In the genomic region with DNA sequence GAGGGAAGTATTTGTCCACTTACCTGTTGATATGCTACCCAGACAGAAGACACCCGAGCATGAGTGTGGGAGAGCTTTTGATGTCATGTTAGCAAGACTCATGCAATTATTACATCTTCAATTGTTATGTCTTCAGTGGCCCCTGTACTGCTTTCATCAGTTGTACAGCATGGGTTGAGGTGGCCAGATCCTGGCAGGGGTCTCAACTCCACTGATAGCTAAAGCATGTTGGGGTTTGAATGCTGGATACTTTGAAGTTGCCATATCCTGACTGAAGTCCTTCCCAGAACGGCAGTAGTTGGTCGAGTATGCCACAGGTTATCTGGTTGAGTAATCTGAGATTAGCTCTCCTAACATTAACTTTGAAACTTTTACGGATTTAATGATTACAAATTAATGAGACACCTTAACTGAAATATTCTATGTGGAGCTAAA, we compare ENCODE assay signal across 9 cellular contexts. TPM values are rescaled to one million over a fixed set of nuclear protein-coding genes. Genes with fewer than 3 reads are reported as not detected.
DNase-seq lines count a peak whose midpoint lies in the region; ATAC-seq, FAIRE-seq and TF ChIP-seq lines count a peak whose summit lies in the region.
"Had no signal": no experiment of that assay in that cellular context is flagged by ENCODE, and none has a peak within 500 bp of the region (broad histone marks: within the 10 kb centered on the region; RNA-seq: fewer than 3 reads in every experiment).

No MANE protein-coding gene starts in this region.

- H2AFZ ChIP-seq in keratinocyte (ENCODE audit: control insufficient read depth, low read length), result no peak overlapping the region

- no peak for ATAC-seq in activated CD8-positive, alpha-beta T cell treated with anti-CD3 and anti-CD28 coated beads, Interleukin-2, amount 10 ng/mL, durations not matched to agents 7 days and 5 days
- ATAC-seq in GM21528 (IDR thresholded peaks at IDR 0.05; ENCODE audit: low FRiP score, unreplicated experiment), result no peak

- H3K36me3 ChIP-seq in keratinocyte (ENCODE audit: control insufficient read depth in 2 of 2, extremely low read depth in 1 of 2, insufficient read depth in 2 of 2, low read length in 2 of 2) (peaks cover 10 to 14% of the 10 kb centered on the region in 2 experiments), thyroid gland (peaks cover 7 to 15% of the 10 kb centered on the region in 2 donors)

- CTCF ChIA-PET in activated CD4-positive, alpha-beta T cell treated with anti-CD3 and anti-CD28 coated beads, Interleukin-2, amount 10 ng/mL, durations not matched to agents 7 days and 5 days (lab: Charles Lee), result interaction anchor here (0.6 to 1.4 kb wide), 4 partner anchors 11 to 477 kb away, joined by 3 to 4 read pairs (median 4); no protein-coding TSS in a partner anchor
- CTCF ChIA-PET in activated CD8-positive, alpha-beta T cell treated with anti-CD3 and anti-CD28 coated beads, Interleukin-2, amount 10 ng/mL, durations not matched to agents 7 days and 5 days (lab: Charles Lee), result interaction anchor here (0.8 to 1.3 kb wide), 3 partner anchors 23 to 477 kb away, joined by 3 read pairs; no protein-coding TSS in a partner anchor
- CTCF ChIA-PET in HEK293T (lab: Yijun Ruan, JAX), result no interaction called here

- peaks cover 14% of the 10 kb centered on the region for H4K20me1 ChIP-seq in keratinocyte (ENCODE audit: control insufficient read depth, extremely low read depth, insufficient read depth, low read length)

- peak overlapping the region; percentile 84 for H3K9ac ChIP-seq in keratinocyte (ENCODE audit: control insufficient read depth, extremely low read depth, insufficient read depth, low read length)

- peak overlapping the region; percentile 70 for H3K27ac ChIP-seq in keratinocyte (ENCODE audit: control insufficient read depth, insufficient read depth, low read length)
- peak overlapping the region in 2 of 3 donors; percentile 14 to 45 for H3K27ac ChIP-seq in thyroid gland

- H3K4me3 ChIP-seq in keratinocyte (ENCODE audit: control insufficient read depth in 2 of 3, extremely low read depth in 1 of 3, insufficient read depth in 2 of 3, low read depth in 1 of 3, low read length in 3 of 3), result peak overlapping the region; percentile 72 to 82 (median 77)
- peak overlapping the region in 2 of 3 donors; percentile 85 to 91 for H3K4me3 ChIP-seq in thyroid gland (replicated peaks in 1 of 3)

- FAIRE-seq in keratinocyte (lab: Jason Lieb, UNC), result peak; percentile 20
- FAIRE-seq: colon had no signal

- dilution Hi-C loops in keratinocyte (cut with MboI; ENCODE audit: extremely low pct_ligation_motif_present, low sequenced_read_pairs), result no loop called here

- H3K27me3 ChIP-seq in keratinocyte (ENCODE audit: control insufficient read depth, extremely low read depth, insufficient read depth, low read length), result no peaks in the 10 kb centered on the region
- H3K27me3 ChIP-seq in thyroid gland, result no peaks in the 10 kb centered on the region

- H3K9me1 ChIP-seq in keratinocyte (ENCODE audit: control insufficient read depth, extremely low read depth, insufficient read depth, low read length), result no peaks in the 10 kb centered on the region

- no peak for TF ChIP-seq CTCF in keratinocyte (optimal IDR thresholded peaks at IDR 0.05 in 1 of 3, IDR thresholded peaks at IDR 0.05 in 1 of 3, conservative IDR thresholded peaks at IDR 0.05 in 1 of 3; ENCODE audit: extremely low read depth in 1 of 3, insufficient read depth in 2 of 3, low read length in 3 of 3)
- TF ChIP-seq CTCF in thyroid gland (IDR thresholded peaks at IDR 0.05), result no peak

- no peaks in the 10 kb centered on the region for H3K27me3 Mint-ChIP-seq in activated CD4-positive, alpha-beta T cell treated with anti-CD3 and anti-CD28 coated beads, Interleukin-2, amount 10 ng/mL, durations not matched to agents 7 days and 5 days
- H3K27me3 Mint-ChIP-seq in activated CD8-positive, alpha-beta T cell treated with anti-CD3 and anti-CD28 coated beads, Interleukin-2, amount 10 ng/mL, durations not matched to agents 7 days and 5 days (ENCODE audit: low read depth), result no peaks in the 10 kb centered on the region

- peaks cover 16% of the 10 kb centered on the region for H3K36me3 Mint-ChIP-seq in activated CD4-positive, alpha-beta T cell treated with anti-CD3 and anti-CD28 coated beads, Interleukin-2, amount 10 ng/mL, durations not matched to agents 7 days and 5 days (ENCODE audit: low read depth)
- H3K36me3 Mint-ChIP-seq in activated CD8-positive, alpha-beta T cell treated with anti-CD3 and anti-CD28 coated beads, Interleukin-2, amount 10 ng/mL, durations not matched to agents 7 days and 5 days (ENCODE audit: low read depth), result peaks cover 24% of the 10 kb centered on the region

- H3K9me3 Mint-ChIP-seq in activated CD4-positive, alpha-beta T cell treated with anti-CD3 and anti-CD28 coated beads, Interleukin-2, amount 10 ng/mL, durations not matched to agents 7 days and 5 days, result no peaks in the 10 kb centered on the region
- H3K9me3 Mint-ChIP-seq in activated CD8-positive, alpha-beta T cell treated with anti-CD3 and anti-CD28 coated beads, Interleukin-2, amount 10 ng/mL, durations not matched to agents 7 days and 5 days (ENCODE audit: insufficient read depth), result no peaks in the 10 kb centered on the region

- H3K9me3 ChIP-seq in keratinocyte (ENCODE audit: control insufficient read depth, low read depth, low read length), result no peaks in the 10 kb centered on the region
- H3K9me3 ChIP-seq in thyroid gland, result no peaks in the 10 kb centered on the region

- peaks cover 47% of the 10 kb centered on the region for H3K79me2 ChIP-seq in keratinocyte (ENCODE audit: control insufficient read depth, insufficient read depth, low read length)

- peaks cover 35% of the 10 kb centered on the region for H3K4me1 Mint-ChIP-seq in activated CD4-positive, alpha-beta T cell treated with anti-CD3 and anti-CD28 coated beads, Interleukin-2, amount 10 ng/mL, durations not matched to agents 7 days and 5 days
- peaks cover 24% of the 10 kb centered on the region for H3K4me1 Mint-ChIP-seq in activated CD8-positive, alpha-beta T cell treated with anti-CD3 and anti-CD28 coated beads, Interleukin-2, amount 10 ng/mL, durations not matched to agents 7 days and 5 days (ENCODE audit: low read depth)

- WGBS in thyroid gland, 2 donors, result 11 to 26% methylated on average over 4 of the region's 4 CpGs

- intact Hi-C loops in thyroid gland (cut with DNase I), result no loop called here

- POLR2A ChIA-PET in activated CD4-positive, alpha-beta T cell treated with anti-CD3 and anti-CD28 coated beads, Interleukin-2, amount 10 ng/mL, durations not matched to agents 7 days and 5 days (lab: Charles Lee), result interaction anchor here (0.6 to 0.7 kb wide), 2 partner anchors 20 to 465 kb away, joined by 3 to 4 read pairs; no protein-coding TSS in a partner anchor
- POLR2A ChIA-PET in activated CD8-positive, alpha-beta T cell treated with anti-CD3 and anti-CD28 coated beads, Interleukin-2, amount 10 ng/mL, durations not matched to agents 7 days and 5 days (lab: Charles Lee), result no interaction called here
- POLR2A ChIA-PET in HEK293T (lab: Yijun Ruan, JAX), result interaction anchor here (0.7 kb wide), 1 partner anchor 27 kb away, joined by 5 read pairs; no protein-coding TSS in a partner anchor

- peak overlapping the region; percentile 98 for H3K4me3 Mint-ChIP-seq in activated CD4-positive, alpha-beta T cell treated with anti-CD3 and anti-CD28 coated beads, Interleukin-2, amount 10 ng/mL, durations not matched to agents 7 days and 5 days
- H3K4me3 Mint-ChIP-seq in activated CD8-positive, alpha-beta T cell treated with anti-CD3 and anti-CD28 coated beads, Interleukin-2, amount 10 ng/mL, durations not matched to agents 7 days and 5 days, result peak overlapping the region; percentile 96

- no peak for DNase-seq in activated CD4-positive, alpha-beta T cell treated with anti-CD3 and anti-CD28 coated beads, Interleukin-2, amount 10 ng/mL, durations not matched to agents 7 days and 5 days
- DNase-seq in activated CD4-positive, alpha-beta T cell treated with anti-CD3 and anti-CD28 coated beads for 4 hours, result no peak
- no peak for DNase-seq in activated CD8-positive, alpha-beta T cell treated with anti-CD3 and anti-CD28 coated beads, Interleukin-2, amount 10 ng/mL, durations not matched to agents 7 days and 5 days
- DNase-seq in keratinocyte (ENCODE audit: low read depth, low spot score) (no peak), thyroid gland (no peak), HEK293T (ENCODE audit: extremely low spot score) (no peak), NK-92 (lab: John Stamatoyannopoulos, UW; ENCODE audit: unreplicated experiment) (no peak)

- H3K4me1 ChIP-seq in keratinocyte (ENCODE audit: control insufficient read depth, extremely low read depth, insufficient read depth, low read length) (peaks cover 21% of the 10 kb centered on the region), thyroid gland (peaks cover 19 to 21% of the 10 kb centered on the region in 2 donors)

- H3K27ac Mint-ChIP-seq in activated CD4-positive, alpha-beta T cell treated with anti-CD3 and anti-CD28 coated beads, Interleukin-2, amount 10 ng/mL, durations not matched to agents 7 days and 5 days, result peak overlapping the region; percentile 95
- peak overlapping the region; percentile 3 for H3K27ac Mint-ChIP-seq in activated CD8-positive, alpha-beta T cell treated with anti-CD3 and anti-CD28 coated beads, Interleukin-2, amount 10 ng/mL, durations not matched to agents 7 days and 5 days

- H3K4me2 ChIP-seq in keratinocyte (ENCODE audit: control insufficient read depth, extremely low read depth, insufficient read depth, low read depth, low read length), result peak overlapping the region; percentile 93

- no peak for TF ChIP-seq POLR2A in thyroid gland (IDR thresholded peaks at IDR 0.05)

RNA-seq across cellular contexts. Expression of gene CRLS1, which starts 1.2 kb away (rescaled TPM):
- total RNA-seq in activated CD4-positive, alpha-beta T cell treated with anti-CD3 and anti-CD28 coated beads, Interleukin-2, amount 10 ng/mL, durations not matched to agents 7 days and 5 days, result 10 to 100 TPM; 30.0 to 30.3 TPM
- 10 to 100 TPM; 33.0 to 35.6 TPM for total RNA-seq in activated CD8-positive, alpha-beta T cell treated with anti-CD3 and anti-CD28 coated beads, Interleukin-2, amount 10 ng/mL, durations not matched to agents 7 days and 5 days
- polyA plus RNA-seq in keratinocyte, result 40.4 to 104 TPM (median 85.6 TPM) in 3 replicates
- polyA plus RNA-seq in keratinocyte (2011; ENCODE audit: low read depth), result 7.7 TPM
- 40.2 and 96.2 TPM in 2 replicates for polyA plus RNA-seq in keratinocyte (2011; cell fraction: cytosol; rRNA removed)
- polyA plus RNA-seq in keratinocyte (2011; cell fraction: nucleus; rRNA removed), result 54.9 and 58.0 TPM in 2 replicates
- 31.7 and 37.5 TPM in 2 replicates for polyA plus RNA-seq in keratinocyte (2012; ENCODE audit: low replicate concordance)
- polyA minus RNA-seq in keratinocyte, result 42.9 to 63.8 TPM (median 43.4 TPM) in 3 replicates
- polyA minus RNA-seq in keratinocyte (2011; cell fraction: cytosol; rRNA and poly(A)+ RNA removed), result 22.4 TPM
- 12.7 and 19.8 TPM in 2 replicates for polyA minus RNA-seq in keratinocyte (2011; cell fraction: nucleus; rRNA and poly(A)+ RNA removed)
- 10 to 100 TPM; 45.6 to 57.3 (median 52.0) TPM for total RNA-seq in thyroid gland

RNA-seq across cellular contexts. Expression of gene LRRN4, which starts 46.7 kb away (rescaled TPM):
- total RNA-seq in activated CD4-positive, alpha-beta T cell treated with anti-CD3 and anti-CD28 coated beads, Interleukin-2, amount 10 ng/mL, durations not matched to agents 7 days and 5 days, result not detected
- not detected for total RNA-seq in activated CD8-positive, alpha-beta T cell treated with anti-CD3 and anti-CD28 coated beads, Interleukin-2, amount 10 ng/mL, durations not matched to agents 7 days and 5 days
- polyA plus RNA-seq in keratinocyte, result 0.04 to 0.54 TPM (median 0.14 TPM) in 3 replicates
- polyA plus RNA-seq in keratinocyte (2011; ENCODE audit: low read depth), result not detected
- 0.02 and 0.05 TPM in 2 replicates for polyA plus RNA-seq in keratinocyte (2011; cell fraction: cytosol; rRNA removed)
- 0.14 and 0.17 TPM in 2 replicates for polyA plus RNA-seq in keratinocyte (2011; cell fraction: nucleus; rRNA removed)
- polyA plus RNA-seq in keratinocyte (2012; ENCODE audit: low replicate concordance), result 0.07 and 0.49 TPM in 2 replicates
- 0.26 to 1.0 TPM in 2 of 3 replicates, not detected in the other for polyA minus RNA-seq in keratinocyte
- not detected for polyA minus RNA-seq in keratinocyte (2011; cell fraction: cytosol; rRNA and poly(A)+ RNA removed)
- not detected in 2 replicates for polyA minus RNA-seq in keratinocyte (2011; cell fraction: nucleus; rRNA and poly(A)+ RNA removed)
- total RNA-seq in thyroid gland, result not detected

RNA-seq across cellular contexts. Expression of gene MCM8, which starts 56.7 kb away (rescaled TPM):
- 10 to 100 TPM; 32.1 to 32.4 TPM for total RNA-seq in activated CD4-positive, alpha-beta T cell treated with anti-CD3 and anti-CD28 coated beads, Interleukin-2, amount 10 ng/mL, durations not matched to agents 7 days and 5 days
- total RNA-seq in activated CD8-positive, alpha-beta T cell treated with anti-CD3 and anti-CD28 coated beads, Interleukin-2, amount 10 ng/mL, durations not matched to agents 7 days and 5 days, result 10 to 100 TPM; 38.8 to 38.9 TPM
- 2.9 to 7.0 TPM (median 4.0 TPM) in 3 replicates for polyA plus RNA-seq in keratinocyte
- polyA plus RNA-seq in keratinocyte (2011; ENCODE audit: low read depth), result 4.0 TPM
- polyA plus RNA-seq in keratinocyte (2011; cell fraction: cytosol; rRNA removed), result 2.3 and 3.7 TPM in 2 replicates
- polyA plus RNA-seq in keratinocyte (2011; cell fraction: nucleus; rRNA removed), result 3.6 and 4.7 TPM in 2 replicates
- polyA plus RNA-seq in keratinocyte (2012; ENCODE audit: low replicate concordance), result 1.6 and 4.1 TPM in 2 replicates
- 1.9 to 7.5 TPM (median 2.9 TPM) in 3 replicates for polyA minus RNA-seq in keratinocyte
- 1.7 TPM for polyA minus RNA-seq in keratinocyte (2011; cell fraction: cytosol; rRNA and poly(A)+ RNA removed)
- 2.1 and 5.0 TPM in 2 replicates for polyA minus RNA-seq in keratinocyte (2011; cell fraction: nucleus; rRNA and poly(A)+ RNA removed)
- 1 to 10 TPM; 3.9 to 5.2 (median 4.5) TPM for total RNA-seq in thyroid gland

RNA-seq across cellular contexts. Expression of gene TRMT6, which starts 56.8 kb away (rescaled TPM):
- total RNA-seq in activated CD4-positive, alpha-beta T cell treated with anti-CD3 and anti-CD28 coated beads, Interleukin-2, amount 10 ng/mL, durations not matched to agents 7 days and 5 days, result 10 to 100 TPM; 15.1 to 17.8 TPM
- 10 to 100 TPM; 15.9 to 16.1 TPM for total RNA-seq in activated CD8-positive, alpha-beta T cell treated with anti-CD3 and anti-CD28 coated beads, Interleukin-2, amount 10 ng/mL, durations not matched to agents 7 days and 5 days
- polyA plus RNA-seq in keratinocyte, result 13.6 to 26.3 TPM (median 21.2 TPM) in 3 replicates
- 15.2 TPM for polyA plus RNA-seq in keratinocyte (2011; ENCODE audit: low read depth)
- polyA plus RNA-seq in keratinocyte (2011; cell fraction: cytosol; rRNA removed), result 13.4 and 21.7 TPM in 2 replicates
- 14.0 and 19.1 TPM in 2 replicates for polyA plus RNA-seq in keratinocyte (2011; cell fraction: nucleus; rRNA removed)
- 21.5 and 21.6 TPM in 2 replicates for polyA plus RNA-seq in keratinocyte (2012; ENCODE audit: low replicate concordance)
- polyA minus RNA-seq in keratinocyte, result 4.2 to 9.7 TPM (median 5.8 TPM) in 3 replicates
- 18.0 TPM for polyA minus RNA-seq in keratinocyte (2011; cell fraction: cytosol; rRNA and poly(A)+ RNA removed)
- polyA minus RNA-seq in keratinocyte (2011; cell fraction: nucleus; rRNA and poly(A)+ RNA removed), result 3.4 and 7.9 TPM in 2 replicates
- 1 to 10 TPM; 6.6 to 9.0 (median 8.8) TPM for total RNA-seq in thyroid gland

Comparison
In these comparisons a context has a peak if more than half of its experiments do, and no peak if none do; other contexts are left out.
1. RNA of gene MCM8, which starts 56.7 kb away (total RNA-seq): 38.8 to 38.9 TPM in activated CD8-positive, alpha-beta T cell treated with anti-CD3 and anti-CD28 coated beads, Interleukin-2, amount 10 ng/mL, durations not matched to agents 7 days and 5 days and 32.1 to 32.4 TPM in activated CD4-positive, alpha-beta T cell treated with anti-CD3 and anti-CD28 coated beads, Interleukin-2, amount 10 ng/mL, durations not matched to agents 7 days and 5 days; 3.9 to 5.2 TPM in thyroid gland; every median in the first group is over 4 times any median in the second.